ENCODE assay signal across 14 cellular contexts in the genomic region with DNA sequence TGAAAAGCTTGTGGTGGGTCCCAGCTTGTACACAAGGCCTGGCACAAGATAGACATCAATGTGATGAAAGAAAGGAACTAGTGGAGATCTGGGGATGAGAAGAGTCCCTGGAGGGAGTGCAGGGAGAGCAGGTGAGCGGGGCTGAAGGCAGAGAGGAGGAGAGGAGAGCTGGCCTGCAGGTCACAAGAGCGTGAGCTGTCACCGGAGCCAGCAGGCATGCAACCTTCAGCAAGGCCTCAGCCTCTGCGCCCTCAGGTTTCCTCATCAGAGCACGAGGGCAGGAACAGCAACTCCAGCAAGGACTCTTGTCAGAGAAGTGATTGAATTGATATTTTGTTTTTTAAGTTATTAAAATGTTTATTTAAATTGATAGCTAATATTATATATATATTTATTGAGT.
"Had no signal": no experiment of that assay in that cellular context is flagged by ENCODE, and none has a peak within 500 bp of the region (broad histone marks: within the 10 kb centered on the region; RNA-seq: fewer than 3 reads in every experiment).

No MANE protein-coding gene starts in this region.

- H3K27me3 ChIP-seq: foreskin keratinocyte, hepatocyte had no signal

- H2AFZ ChIP-seq: hepatocyte had no signal

- ATAC-seq: naive thymus-derived CD4-positive, alpha-beta T cell had no signal

- H3K4me1 ChIP-seq: foreskin keratinocyte had no signal

- H3K27ac ChIP-seq: coronary artery, foreskin keratinocyte had no signal

- H3K4me2 ChIP-seq: hepatocyte had no signal

- DNase-seq: effector CD4-positive, alpha-beta T cell; endodermal cell; erythroblast; foreskin keratinocyte; kidney; left cardiac atrium; left ventricle myocardium superior; naive thymus-derived CD4-positive, alpha-beta T cell; nucleus accumbens; small intestine; stimulated activated CD4-positive, alpha-beta T cell treated with anti-CD3 and anti-CD28 coated beads, Interleukin-12 subunit alpha, Interleukin-12 subunit beta, amount 100 ng/mL, for 4 hours; stimulated activated naive CD4-positive, alpha-beta T cell treated with Interleukin-2 at 50 U/mL for 16 hours had no signal

- H3K4me3 ChIP-seq: coronary artery, hepatocyte had no signal
